ENCODE assay signal across 20 cellular contexts in genomic region chr7:5383314-5384098, GRCh38. TPM values are rescaled to one million over a fixed set of nuclear protein-coding genes. Genes with fewer than 3 reads are reported as not detected.
DNase-seq lines count a peak whose midpoint lies in the region; ATAC-seq and TF ChIP-seq lines count a peak whose summit lies in the region.
"Had no signal": no experiment of that assay in that cellular context is flagged by ENCODE, and none has a peak within 500 bp of the region (broad histone marks: within the 10 kb centered on the region; RNA-seq: fewer than 3 reads in every experiment).

No MANE protein-coding gene starts in this region.

- H3K4me3 ChIP-seq in A673 (ENCODE audit: low read depth, low read length, poor library complexity, severe bottlenecking) (no peak overlapping the region), IMR-90 (ENCODE audit: insufficient read depth, low read depth, low read length) (no peak overlapping the region), esophagus muscularis mucosa (peak overlapping the region in 1 of 4 donors; percentile 25), neuronal stem cell (ENCODE audit: low read length in 2 of 2) (no peak overlapping the region), tibial nerve (no peak overlapping the region)
- H3K4me3 ChIP-seq: mucosa of descending colon, pancreas had no signal

- H2AK5ac ChIP-seq in IMR-90 (ENCODE audit: low read depth, low read length) (no peak overlapping the region), neuronal stem cell (ENCODE audit: low read depth, low read length) (peak overlapping the region; percentile 20)

- peaks cover 13% of the 10 kb centered on the region for H3K9me1 ChIP-seq in IMR-90 (ENCODE audit: insufficient read depth, low read length)

- H3K4ac ChIP-seq in IMR-90 (ENCODE audit: low read depth, low read length) (no peak overlapping the region), neuronal stem cell (ENCODE audit: low read length) (no peak overlapping the region)

- H3K4me1 ChIP-seq in A673 (ENCODE audit: insufficient read depth, low read length, poor library complexity, severe bottlenecking) (peaks cover 19% of the 10 kb centered on the region), IMR-90 (ENCODE audit: control insufficient read depth, insufficient read depth, low read length) (peaks cover 14% of the 10 kb centered on the region), esophagus muscularis mucosa (peaks cover 47 to 99% (median 89%) of the 10 kb centered on the region in 4 donors), neuronal stem cell (ENCODE audit: control insufficient read depth in 2 of 2, insufficient read depth in 1 of 2, low read depth in 1 of 2, low read length in 2 of 2) (peaks cover 17 to 23% of the 10 kb centered on the region in 2 donors), tibial nerve (peaks cover 0 to 61% (median 30%) of the 10 kb centered on the region in 4 donors)

- CTCF ChIA-PET in A673 (lab: Charles Lee), result interaction anchor here (0.6 kb wide), 1 partner anchor 181 kb away, joined by 11 read pairs; no protein-coding TSS in a partner anchor
- CTCF ChIA-PET in IMR-90 (lab: Yijun Ruan, JAX), result no interaction called here

- ATAC-seq in IMR-90 (ENCODE audit: low read depth) (no peak), HG02798 (IDR thresholded peaks at IDR 0.05; ENCODE audit: poor library complexity, unreplicated experiment) (no peak)
- ATAC-seq: left ventricle myocardium superior; mucosa of descending colon; stimulated activated naive CD8-positive, alpha-beta T cell treated with anti-CD3 and anti-CD28 coated beads, Interleukin-15, Interleukin-2, amounts not matched to agents 100 U/mL and 50 U/mL, for 24 hours had no signal

- H3K18ac ChIP-seq in IMR-90 (ENCODE audit: low read depth, low read length), result no peak overlapping the region
- H3K18ac ChIP-seq in neuronal stem cell (ENCODE audit: low read length), result peak overlapping the region; percentile 41

- H4K8ac ChIP-seq in IMR-90 (ENCODE audit: low read depth in 2 of 2, low read length in 2 of 2) (no peak overlapping the region), neuronal stem cell (ENCODE audit: low read depth, low read length) (no peak overlapping the region)

- peak overlapping the region; percentile 69 for H3K27ac ChIP-seq in A673 (ENCODE audit: low read depth, low read length, poor library complexity, severe bottlenecking)
- no peak overlapping the region for H3K27ac ChIP-seq in IMR-90 (ENCODE audit: insufficient read depth, low read length)
- peak overlapping the region; percentile 41 to 66 (median 57) for H3K27ac ChIP-seq in esophagus muscularis mucosa (replicated peaks in 1 of 4)
- H3K27ac ChIP-seq in neuronal stem cell (replicated peaks; ENCODE audit: low read length), result no peak overlapping the region
- peak overlapping the region in 2 of 4 donors; percentile 29 to 46 for H3K27ac ChIP-seq in tibial nerve
- H3K27ac ChIP-seq: C4-2B, pancreas, vagina had no signal

- H3K36me3 ChIP-seq in A673 (ENCODE audit: insufficient read depth, low read length, poor library complexity, severe bottlenecking), result peaks cover 14% of the 10 kb centered on the region
- H3K36me3 ChIP-seq in IMR-90 (ENCODE audit: control insufficient read depth, insufficient read depth, low read length), result peaks cover 33% of the 10 kb centered on the region
- peaks cover 10 to 36% (median 31%) of the 10 kb centered on the region in 4 donors for H3K36me3 ChIP-seq in esophagus muscularis mucosa
- H3K36me3 ChIP-seq in neuronal stem cell (replicated peaks in 1 of 2; ENCODE audit: control insufficient read depth in 2 of 2, insufficient read depth in 2 of 2, low read length in 2 of 2), result peaks cover 12 to 53% of the 10 kb centered on the region in 2 donors
- peaks cover 0 to 36% (median 11%) of the 10 kb centered on the region in 3 donors for H3K36me3 ChIP-seq in tibial nerve

- H2BK15ac ChIP-seq in IMR-90 (ENCODE audit: low read depth, low read length) (no peak overlapping the region), neuronal stem cell (ENCODE audit: low read length) (no peak overlapping the region)

- TF ChIP-seq CTCF in A673 (conservative IDR thresholded peaks at IDR 0.05; ENCODE audit: low read depth, low read length) (no peak), IMR-90 (conservative IDR thresholded peaks at IDR 0.05; ENCODE audit: low read depth, low read length) (no peak), esophagus muscularis mucosa (IDR thresholded peaks at IDR 0.05) (no peak), tibial nerve (IDR thresholded peaks at IDR 0.05) (no peak)

- H3K4me2 ChIP-seq in IMR-90 (ENCODE audit: low read depth, low read length) (no peak overlapping the region), neuronal stem cell (ENCODE audit: insufficient read depth, low read length, poor library complexity, severe bottlenecking) (no peak overlapping the region)

- H3K79me1 ChIP-seq in IMR-90 (ENCODE audit: low read depth in 1 of 2, low read length in 2 of 2), result peaks cover 0 to 61% of the 10 kb centered on the region in 2 experiments; a peak in 3 of 4 replicates
- H3K79me1 ChIP-seq in neuronal stem cell (ENCODE audit: low read depth, low read length), result peaks cover 35% of the 10 kb centered on the region

- H2BK120ac ChIP-seq in IMR-90 (ENCODE audit: low read depth, low read length) (no peak overlapping the region), neuronal stem cell (ENCODE audit: low read depth, low read length) (no peak overlapping the region)

- TF ChIP-seq EP300 in esophagus muscularis mucosa (IDR thresholded peaks at IDR 0.05) (no peak), tibial nerve (IDR thresholded peaks at IDR 0.05) (no peak)

- no peak overlapping the region for H2BK20ac ChIP-seq in IMR-90 (ENCODE audit: low read depth, low read length)

- H2BK5ac ChIP-seq in IMR-90 (ENCODE audit: low read depth, low read length, poor library complexity, severe bottlenecking) (no peak overlapping the region), neuronal stem cell (ENCODE audit: low read length) (no peak overlapping the region)

- H3K14ac ChIP-seq in IMR-90 (replicated peaks; ENCODE audit: low read depth, low read length) (no peak overlapping the region), neuronal stem cell (ENCODE audit: low read length) (no peak overlapping the region)

- no peak overlapping the region for H2AK9ac ChIP-seq in IMR-90 (replicated peaks; ENCODE audit: low read depth, low read length, poor library complexity)

- intact Hi-C loops in A673 (cut with micrococcal nuclease; ENCODE audit: unreplicated experiment), result no loop called here
- intact Hi-C loops in IMR-90 (cut with micrococcal nuclease), result no loop called here
- intact Hi-C loops in esophagus muscularis mucosa (cut with DNase I), result no loop called here

- no peak overlapping the region for H3K9ac ChIP-seq in IMR-90 (ENCODE audit: low read depth, low read length)
- H3K9ac ChIP-seq in neuronal stem cell (ENCODE audit: low read depth, low read length, poor library complexity), result peak overlapping the region; percentile 39

- H4K20me1 ChIP-seq in IMR-90 (ENCODE audit: insufficient read depth, low read length), result peaks cover 85% of the 10 kb centered on the region

- TF ChIP-seq RAD21 in IMR-90 (IDR thresholded peaks at IDR 0.05; ENCODE audit: low read length), result no peak

- H4K5ac ChIP-seq in IMR-90 (ENCODE audit: low read depth, low read length), result no peak overlapping the region

- no peak overlapping the region for H3K56ac ChIP-seq in IMR-90 (ENCODE audit: extremely low read depth, insufficient read depth, low read length)

- H3K23ac ChIP-seq in IMR-90 (ENCODE audit: low read depth, low read length), result peak overlapping the region; percentile 49; the same call in 1 of the 2 replicates
- no peak overlapping the region for H3K23ac ChIP-seq in neuronal stem cell (ENCODE audit: low read depth, low read length, poor library complexity)

- TF ChIP-seq POLR2A in IMR-90 (IDR thresholded peaks at IDR 0.05; ENCODE audit: low read depth, low read length), result no peak
- no peak for TF ChIP-seq POLR2A in esophagus muscularis mucosa (IDR thresholded peaks at IDR 0.05; ENCODE audit: low read depth)
- TF ChIP-seq POLR2A in tibial nerve (IDR thresholded peaks at IDR 0.05), result no peak

- no TSS peak for BruUV-seq in A673 (replicated peaks; lab: Mats Ljungman, UMichigan)
- BruUV-seq in IMR-90 (replicated peaks; lab: Mats Ljungman, UMichigan), result no TSS peak

- H4K91ac ChIP-seq in IMR-90 (ENCODE audit: insufficient read depth, low read depth, low read length) (no peak overlapping the region), neuronal stem cell (ENCODE audit: low read depth, low read length, poor library complexity) (no peak overlapping the region)

- POLR2A ChIA-PET in A673 (lab: Charles Lee; ENCODE audit: low non-redundant PET) (no interaction called here), IMR-90 (lab: Charles Lee; ENCODE audit: unreplicated experiment) (no interaction called here)

- in situ Hi-C loops in IMR-90 (cut with MboI; ENCODE audit: low sequenced_read_pairs), result no loop called here

- H3K27me3 ChIP-seq in A673 (replicated peaks; ENCODE audit: insufficient read depth, low read depth, low read length, poor library complexity), result no peaks in the 10 kb centered on the region
- no peaks in the 10 kb centered on the region for H3K27me3 ChIP-seq in IMR-90 (ENCODE audit: control insufficient read depth, insufficient read depth, low read length)
- H3K27me3 ChIP-seq in esophagus muscularis mucosa, result no peaks in the 10 kb centered on the region
- no peaks in the 10 kb centered on the region for H3K27me3 ChIP-seq in neuronal stem cell (ENCODE audit: control insufficient read depth in 3 of 3, insufficient read depth in 3 of 3, low read depth in 1 of 3, low read length in 3 of 3)
- no peaks in the 10 kb centered on the region for H3K27me3 ChIP-seq in tibial nerve
- H3K27me3 ChIP-seq: esophagus squamous epithelium, pancreas, vagina had no signal

- H3K9me3 ChIP-seq in A673 (ENCODE audit: low read depth, low read length, poor library complexity, severe bottlenecking), result no peaks in the 10 kb centered on the region
- H3K9me3 ChIP-seq in IMR-90 (ENCODE audit: control insufficient read depth, insufficient read depth, low read length), result no peaks in the 10 kb centered on the region
- H3K9me3 ChIP-seq in esophagus muscularis mucosa, result no peaks in the 10 kb centered on the region
- no peaks in the 10 kb centered on the region for H3K9me3 ChIP-seq in neuronal stem cell (replicated peaks in 1 of 2; ENCODE audit: control insufficient read depth in 2 of 2, insufficient read depth in 1 of 2, low read depth in 1 of 2, low read length in 2 of 2)
- H3K9me3 ChIP-seq in tibial nerve, result no peaks in the 10 kb centered on the region
- H3K9me3 ChIP-seq: esophagus squamous epithelium, mucosa of descending colon, pancreas, vagina had no signal

- no peak overlapping the region for H2BK12ac ChIP-seq in neuronal stem cell (ENCODE audit: low read length)

- H2AFZ ChIP-seq in IMR-90 (replicated peaks; ENCODE audit: low read length, poor library complexity) (no peak overlapping the region), neuronal stem cell (ENCODE audit: low read length) (no peak overlapping the region)

- DNase-seq in A673 (ENCODE audit: low spot score) (no peak), IMR-90 (no peak), esophagus muscularis mucosa (ENCODE audit: extremely low spot score) (no peak), neuronal stem cell (ENCODE audit: low spot score) (no peak), tibial nerve (ENCODE audit: low spot score in 2 of 2) (no peak), T1000 (lab: John Stamatoyannopoulos, UW) (no peak), dedifferentiated amniotic fluid mesenchymal stem cell (ENCODE audit: extremely low spot score) (no peak)
- DNase-seq: DMS53; esophagus squamous epithelium; glutamatergic neuron; HCEC 1CT; left ventricle myocardium superior; mucosa of descending colon; NCI-H2081; NCI-H526; pancreas; stimulated activated naive CD8-positive, alpha-beta T cell treated with anti-CD3 and anti-CD28 coated beads, Interleukin-15, Interleukin-2, amounts not matched to agents 100 U/mL and 50 U/mL, for 24 hours had no signal

- 54% methylated on average over 5 of the region's 16 CpGs; no CpG with 5 or more reads in 1 of the 2 experiments for WGBS in IMR-90 (ENCODE audit: extremely low coverage in 2 of 2, insufficient read length in 1 of 2), 2 experiments
- 50% methylated on average over 14 of the region's 16 CpGs for WGBS in esophagus muscularis mucosa
- no CpG with 5 or more reads among the region's 16 CpGs for WGBS in neuronal stem cell (ENCODE audit: extremely low coverage in 2 of 2, insufficient read length in 2 of 2, insufficient replicate concordance in 1 of 2), 2 donors
- WGBS in tibial nerve, 2 donors, result 53 to 54% methylated on average over 14 to 16 of the region's 16 CpGs

- dilution Hi-C loops in IMR-90 (cut with HindIII; ENCODE audit: low sequenced_read_pairs, unreplicated experiment), result no loop called here

RNA-seq across cellular contexts. Expression of gene TNRC18, which starts 40.1 kb away (rescaled TPM):
- 91.7 and 97.2 TPM in 2 replicates for total RNA-seq in A673 (2021)
- total RNA-seq in IMR-90 (2012; rRNA removed), result 4.7 and 5.3 TPM in 2 replicates
- polyA plus RNA-seq in IMR-90 (2012; rRNA removed), result 29.6 and 37.9 TPM in 2 replicates
- 37.7 and 43.0 TPM in 2 replicates for polyA plus RNA-seq in IMR-90 (2012; cell fraction: cytosol; rRNA removed)
- 64.3 and 93.3 TPM in 2 replicates for polyA plus RNA-seq in IMR-90 (2012; cell fraction: nucleus; rRNA removed; ENCODE audit: low replicate concordance)
- 100 to 1,000 TPM; 101 to 277 (median 166) TPM for total RNA-seq in esophagus muscularis mucosa
- 33.6 TPM for polyA plus RNA-seq in neuronal stem cell (2013, experiment 1 of 2)
- 37.1 TPM for polyA plus RNA-seq in neuronal stem cell (2013, experiment 2 of 2)
- total RNA-seq in tibial nerve, result 100 to 1,000 TPM in 3 of 4 donors, 10 to 100 TPM in 1; 76.9 to 241 (median 147) TPM

Comparison
In these comparisons a context has a peak if more than half of its experiments do, and no peak if none do; other contexts are left out.
1. H3K27ac ChIP-seq: peak in A673 (single experiment) and esophagus muscularis mucosa (4 of 4); none in IMR-90 (single experiment) and neuronal stem cell (single experiment).
2. RNA of gene TNRC18, which starts 40.1 kb away (total RNA-seq): 101 to 277 TPM in esophagus muscularis mucosa, 76.9 to 241 TPM in tibial nerve and 91.7 to 97.2 TPM in A673; 4.7 to 5.3 TPM in IMR-90; every median in the first group is over 10 times any median in the second.